In the genomic region with DNA sequence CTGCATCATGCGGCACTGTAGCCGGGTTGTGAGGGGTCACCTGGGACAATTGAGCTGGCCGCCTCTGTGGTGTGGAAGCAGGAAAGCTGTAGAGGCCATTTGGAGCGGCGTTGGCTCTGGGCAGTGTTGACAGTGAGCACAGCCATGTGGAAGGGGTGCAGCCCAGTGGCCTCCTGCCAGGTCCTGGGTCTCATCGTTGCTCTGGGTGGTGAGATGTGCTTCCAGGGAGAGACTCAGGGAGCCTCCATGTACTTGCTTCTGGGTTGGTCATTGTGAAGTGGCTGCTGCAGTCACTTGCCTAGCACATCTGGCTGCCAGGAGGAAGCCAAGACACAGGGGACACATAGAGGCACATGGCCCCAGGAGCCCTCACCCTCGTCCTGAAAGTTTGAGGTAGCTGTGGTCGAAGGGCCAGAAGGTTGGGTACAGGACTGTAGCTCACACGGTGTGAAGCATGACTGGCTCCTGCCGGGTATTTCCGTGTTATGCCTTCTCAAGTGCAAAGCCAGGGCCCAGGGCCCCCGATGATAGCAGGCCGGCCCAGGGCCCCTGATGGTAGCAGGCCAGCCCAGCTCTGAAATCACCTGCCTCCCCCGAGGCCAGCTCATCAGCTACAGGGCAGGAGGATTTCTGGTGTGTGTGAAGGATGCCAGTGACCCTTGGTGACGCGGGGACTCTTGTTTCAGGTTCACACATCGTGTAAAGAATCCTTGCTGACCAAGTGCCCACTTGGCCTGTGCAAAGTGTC, we compare ENCODE assay signal across 1 cellular context.
TF ChIP-seq lines count a peak whose summit lies in the region.

No MANE protein-coding gene starts in this region.

TF ChIP-seq in HepG2, 621 proteins besides CTCF, POLR2A, EP300 and RAD21 (continued from another document):
- TF ChIP-seq, protein P1, sequence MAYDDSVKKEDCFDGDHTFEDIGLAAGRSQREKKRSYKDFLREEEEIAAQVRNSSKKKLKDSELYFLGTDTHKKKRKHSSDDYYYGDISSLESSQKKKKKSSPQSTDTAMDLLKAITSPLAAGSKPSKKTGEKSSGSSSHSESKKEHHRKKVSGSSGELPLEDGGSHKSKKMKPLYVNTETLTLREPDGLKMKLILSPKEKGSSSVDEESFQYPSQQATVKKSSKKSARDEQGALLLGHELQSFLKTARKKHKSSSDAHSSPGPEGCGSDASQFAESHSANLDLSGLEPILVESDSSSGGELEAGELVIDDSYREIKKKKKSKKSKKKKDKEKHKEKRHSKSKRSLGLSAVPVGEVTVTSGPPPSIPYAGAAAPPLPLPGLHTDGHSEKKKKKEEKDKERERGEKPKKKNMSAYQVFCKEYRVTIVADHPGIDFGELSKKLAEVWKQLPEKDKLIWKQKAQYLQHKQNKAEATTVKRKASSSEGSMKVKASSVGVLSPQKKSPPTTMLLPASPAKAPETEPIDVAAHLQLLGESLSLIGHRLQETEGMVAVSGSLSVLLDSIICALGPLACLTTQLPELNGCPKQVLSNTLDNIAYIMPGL (CRISPR knock-in tag; IDR thresholded peaks at IDR 0.05; ENCODE audit: borderline replicate concordance in 1 of 2, low read depth in 1 of 2), result no peak
- TF ChIP-seq, protein P2, sequence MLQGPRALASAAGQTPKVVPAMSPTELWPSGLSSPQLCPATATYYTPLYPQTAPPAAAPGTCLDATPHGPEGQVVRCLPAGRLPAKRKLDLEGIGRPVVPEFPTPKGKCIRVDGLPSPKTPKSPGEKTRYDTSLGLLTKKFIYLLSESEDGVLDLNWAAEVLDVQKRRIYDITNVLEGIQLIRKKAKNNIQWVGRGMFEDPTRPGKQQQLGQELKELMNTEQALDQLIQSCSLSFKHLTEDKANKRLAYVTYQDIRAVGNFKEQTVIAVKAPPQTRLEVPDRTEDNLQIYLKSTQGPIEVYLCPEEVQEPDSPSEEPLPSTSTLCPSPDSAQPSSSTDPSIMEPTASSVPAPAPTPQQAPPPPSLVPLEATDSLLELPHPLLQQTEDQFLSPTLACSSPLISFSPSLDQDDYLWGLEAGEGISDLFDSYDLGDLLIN (CRISPR knock-in tag; IDR thresholded peaks at IDR 0.05; ENCODE audit: borderline replicate concordance), result no peak
- TF ChIP-seq, protein P3, sequence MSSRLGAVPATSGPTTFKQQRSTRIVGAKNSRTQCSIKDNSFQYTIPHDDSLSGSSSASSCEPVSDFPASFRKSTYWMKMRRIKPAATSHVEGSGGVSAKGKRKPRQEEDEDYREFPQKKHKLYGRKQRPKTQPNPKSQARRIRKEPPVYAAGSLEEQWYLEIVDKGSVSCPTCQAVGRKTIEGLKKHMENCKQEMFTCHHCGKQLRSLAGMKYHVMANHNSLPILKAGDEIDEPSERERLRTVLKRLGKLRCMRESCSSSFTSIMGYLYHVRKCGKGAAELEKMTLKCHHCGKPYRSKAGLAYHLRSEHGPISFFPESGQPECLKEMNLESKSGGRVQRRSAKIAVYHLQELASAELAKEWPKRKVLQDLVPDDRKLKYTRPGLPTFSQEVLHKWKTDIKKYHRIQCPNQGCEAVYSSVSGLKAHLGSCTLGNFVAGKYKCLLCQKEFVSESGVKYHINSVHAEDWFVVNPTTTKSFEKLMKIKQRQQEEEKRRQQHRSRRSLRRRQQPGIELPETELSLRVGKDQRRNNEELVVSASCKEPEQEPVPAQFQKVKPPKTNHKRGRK (CRISPR knock-in tag; IDR thresholded peaks at IDR 0.05), result no peak
- TF ChIP-seq, protein P4, sequence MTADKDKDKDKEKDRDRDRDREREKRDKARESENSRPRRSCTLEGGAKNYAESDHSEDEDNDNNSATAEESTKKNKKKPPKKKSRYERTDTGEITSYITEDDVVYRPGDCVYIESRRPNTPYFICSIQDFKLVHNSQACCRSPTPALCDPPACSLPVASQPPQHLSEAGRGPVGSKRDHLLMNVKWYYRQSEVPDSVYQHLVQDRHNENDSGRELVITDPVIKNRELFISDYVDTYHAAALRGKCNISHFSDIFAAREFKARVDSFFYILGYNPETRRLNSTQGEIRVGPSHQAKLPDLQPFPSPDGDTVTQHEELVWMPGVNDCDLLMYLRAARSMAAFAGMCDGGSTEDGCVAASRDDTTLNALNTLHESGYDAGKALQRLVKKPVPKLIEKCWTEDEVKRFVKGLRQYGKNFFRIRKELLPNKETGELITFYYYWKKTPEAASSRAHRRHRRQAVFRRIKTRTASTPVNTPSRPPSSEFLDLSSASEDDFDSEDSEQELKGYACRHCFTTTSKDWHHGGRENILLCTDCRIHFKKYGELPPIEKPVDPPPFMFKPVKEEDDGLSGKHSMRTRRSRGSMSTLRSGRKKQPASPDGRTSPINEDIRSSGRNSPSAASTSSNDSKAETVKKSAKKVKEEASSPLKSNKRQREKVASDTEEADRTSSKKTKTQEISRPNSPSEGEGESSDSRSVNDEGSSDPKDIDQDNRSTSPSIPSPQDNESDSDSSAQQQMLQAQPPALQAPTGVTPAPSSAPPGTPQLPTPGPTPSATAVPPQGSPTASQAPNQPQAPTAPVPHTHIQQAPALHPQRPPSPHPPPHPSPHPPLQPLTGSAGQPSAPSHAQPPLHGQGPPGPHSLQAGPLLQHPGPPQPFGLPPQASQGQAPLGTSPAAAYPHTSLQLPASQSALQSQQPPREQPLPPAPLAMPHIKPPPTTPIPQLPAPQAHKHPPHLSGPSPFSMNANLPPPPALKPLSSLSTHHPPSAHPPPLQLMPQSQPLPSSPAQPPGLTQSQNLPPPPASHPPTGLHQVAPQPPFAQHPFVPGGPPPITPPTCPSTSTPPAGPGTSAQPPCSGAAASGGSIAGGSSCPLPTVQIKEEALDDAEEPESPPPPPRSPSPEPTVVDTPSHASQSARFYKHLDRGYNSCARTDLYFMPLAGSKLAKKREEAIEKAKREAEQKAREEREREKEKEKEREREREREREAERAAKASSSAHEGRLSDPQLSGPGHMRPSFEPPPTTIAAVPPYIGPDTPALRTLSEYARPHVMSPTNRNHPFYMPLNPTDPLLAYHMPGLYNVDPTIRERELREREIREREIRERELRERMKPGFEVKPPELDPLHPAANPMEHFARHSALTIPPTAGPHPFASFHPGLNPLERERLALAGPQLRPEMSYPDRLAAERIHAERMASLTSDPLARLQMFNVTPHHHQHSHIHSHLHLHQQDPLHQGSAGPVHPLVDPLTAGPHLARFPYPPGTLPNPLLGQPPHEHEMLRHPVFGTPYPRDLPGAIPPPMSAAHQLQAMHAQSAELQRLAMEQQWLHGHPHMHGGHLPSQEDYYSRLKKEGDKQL (CRISPR knock-in tag; IDR thresholded peaks at IDR 0.05; ENCODE audit: low read depth), result no peak
